ENCODE assay signal across 8 cellular contexts in the genomic region with DNA sequence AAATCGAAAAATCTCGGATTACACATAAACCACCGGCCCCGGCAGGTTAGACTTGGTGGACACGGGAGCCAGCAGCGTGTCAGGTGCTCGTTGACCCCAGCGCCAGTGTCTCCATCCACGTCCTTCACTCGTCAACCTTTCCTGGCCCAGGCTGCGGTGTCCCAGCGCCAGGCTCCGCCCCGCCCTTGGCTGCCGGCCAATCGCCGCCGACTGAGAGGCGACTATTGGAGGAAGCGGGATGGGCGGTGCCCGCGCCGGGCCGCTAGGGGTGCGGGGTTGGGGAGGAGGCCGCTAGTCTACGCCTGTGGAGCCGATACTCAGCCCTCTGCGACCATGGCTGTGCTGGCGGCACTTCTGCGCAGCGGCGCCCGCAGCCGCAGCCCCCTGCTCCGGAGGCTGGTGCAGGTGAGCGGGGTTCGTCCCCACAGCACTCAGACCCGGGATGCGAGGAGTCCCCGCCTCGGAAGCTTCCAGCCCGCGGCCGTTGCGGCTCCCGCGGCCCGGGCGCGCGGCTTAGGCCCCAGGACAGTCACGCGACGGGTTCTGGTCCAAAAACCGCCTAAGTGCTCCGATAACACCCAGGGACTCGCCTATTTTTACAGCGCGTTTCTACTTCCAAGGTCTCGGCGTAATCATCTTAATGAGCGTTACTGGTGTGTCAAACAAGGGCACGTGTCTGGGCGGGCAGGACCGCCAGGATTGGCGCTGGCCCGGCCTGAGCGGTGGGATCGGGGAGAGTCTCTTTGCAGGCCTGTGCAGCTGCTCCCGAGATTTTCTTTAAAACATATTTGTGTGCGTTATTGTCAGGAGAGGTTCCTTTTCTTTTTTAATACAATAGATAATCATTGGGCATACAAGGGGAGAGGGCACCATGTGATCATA. TPM values are rescaled to one million over a fixed set of nuclear protein-coding genes. Genes with fewer than 3 reads are reported as not detected.
DNase-seq lines count a peak whose midpoint lies in the region; ATAC-seq and TF ChIP-seq lines count a peak whose summit lies in the region.

Gene ACAT1, plus strand, starts transcription at position 294 of the 882 bp plus-strand sequence. Its CDS starts 40 bp downstream, at position 334.

- H3K4me3 Mint-ChIP-seq in activated CD4-positive, alpha-beta T cell treated with anti-CD3 and anti-CD28 coated beads for 36 hours: peak within 1 kb of the TSS; percentile 87

- H3K36me3 ChIP-seq in BE2C: peaks cover 5% of the 10 kb centered on the region; the same call in 1 of the 2 replicates

- peak; percentile 98 for ATAC-seq in HG03439 (IDR thresholded peaks at IDR 0.05; ENCODE audit: unreplicated experiment)
- peak; percentile 96 for ATAC-seq in activated CD4-positive, alpha-beta T cell treated with anti-CD3 and anti-CD28 coated beads for 36 hours

- POLR2A ChIA-PET in activated CD4-positive, alpha-beta T cell treated with anti-CD3 and anti-CD28 coated beads for 36 hours (lab: Charles Lee): no interaction called here

- CTCF ChIA-PET in activated CD4-positive, alpha-beta T cell treated with anti-CD3 and anti-CD28 coated beads for 36 hours (lab: Charles Lee): interaction anchor here (0.7 kb wide), 1 partner anchor 101 kb away, joined by 3 read pairs; no protein-coding TSS in a partner anchor

- peak within 1 kb of the TSS; percentile 82 for H3K4me3 ChIP-seq in BE2C (ENCODE audit: low read depth, low read length)
- peak within 1 kb of the TSS; percentile 93 for H3K4me3 ChIP-seq in choroid plexus epithelial cell (ENCODE audit: low read depth, low read length)

- H3K9me3 ChIP-seq in BE2C: no peaks in the 10 kb centered on the region

- H3K27me3 ChIP-seq in BE2C: no peaks in the 10 kb centered on the region

- intact Hi-C loops in activated CD4-positive, alpha-beta T cell treated with anti-CD3 and anti-CD28 coated beads for 36 hours (cut with DNase I, micrococcal nuclease): loop anchor here (1.0 to 5.0 kb wide), 12 partner anchors 101 to 556 kb away; partner anchors contain the start of genes C11orf65 (in 2 of the 2), CUL5 (in 2 of the 2), EXPH5 (in 2 of the 2) and ALKBH8 (in 1 of the 2)

- peak; percentile 86 for TF ChIP-seq POLR2A in GM19193 (IDR thresholded peaks at IDR 0.05; ENCODE audit: extremely low read depth, insufficient read depth, insufficient read length)

- H3K9me3 Mint-ChIP-seq in activated CD4-positive, alpha-beta T cell treated with anti-CD3 and anti-CD28 coated beads for 36 hours (ENCODE audit: low read depth): no peaks in the 10 kb centered on the region

- H3K27me3 Mint-ChIP-seq in activated CD4-positive, alpha-beta T cell treated with anti-CD3 and anti-CD28 coated beads for 36 hours: no peaks in the 10 kb centered on the region

- H3K4me1 Mint-ChIP-seq in activated CD4-positive, alpha-beta T cell treated with anti-CD3 and anti-CD28 coated beads for 36 hours: peaks cover 40% of the 10 kb centered on the region

- H3K4me1 ChIP-seq in BE2C: peaks cover 14% of the 10 kb centered on the region

- DNase-seq in BE2C (peak; percentile 100), NCI-H510A treated with DMSO at 0.1 percent for 48 hours (lab: John Stamatoyannopoulos, UW) (peak; percentile 90), choroid plexus epithelial cell (ENCODE audit: low read depth) (peak; percentile 91), kidney tubule cell (ENCODE audit: low spot score) (peak; percentile 94)
- DNase-seq in activated CD4-positive, alpha-beta T cell treated with anti-CD3 and anti-CD28 coated beads for 36 hours: peak; percentile 98
- peak; percentile 92 to 98 for DNase-seq in stimulated activated CD4-positive, alpha-beta T cell treated with anti-CD3 and anti-CD28 coated beads, Interleukin-1b, Interleukin-23, amount 100 ng/mL, for 4 hours (ENCODE audit: low read depth in 2 of 2)

- H3K36me3 Mint-ChIP-seq in activated CD4-positive, alpha-beta T cell treated with anti-CD3 and anti-CD28 coated beads for 36 hours (ENCODE audit: low read depth): peaks cover 17% of the 10 kb centered on the region

- peak within 1 kb of the TSS; percentile 85 for H3K27ac Mint-ChIP-seq in activated CD4-positive, alpha-beta T cell treated with anti-CD3 and anti-CD28 coated beads for 36 hours

- no peak for TF ChIP-seq CTCF in BE2C (IDR thresholded peaks at IDR 0.05; ENCODE audit: low read depth, low read length)
- TF ChIP-seq CTCF in choroid plexus epithelial cell (conservative IDR thresholded peaks at IDR 0.05; ENCODE audit: low read depth, low read length): peak; percentile 22

RNA-seq across cellular contexts. Expression of gene ACAT1, which starts in this region (rescaled TPM):
- polyA plus RNA-seq in BE2C (2012; ENCODE audit: insufficient read depth, insufficient read length, low read depth): 59.4 TPM
- 10 to 100 TPM; 59.0 to 67.0 TPM for total RNA-seq in activated CD4-positive, alpha-beta T cell treated with anti-CD3 and anti-CD28 coated beads for 36 hours

Comparison
In these comparisons a context has a peak if more than half of its experiments do, and no peak if none do; other contexts are left out.
1. Peak in every context shown above with its lines: DNase-seq, ATAC-seq and H3K4me3 ChIP-seq.